9 cellular contexts compared by ENCODE assay signal in genomic region chr1:26283871-26284596, GRCh38. TPM values are rescaled to one million over a fixed set of nuclear protein-coding genes. Genes with fewer than 3 reads are reported as not detected.
DNase-seq lines count a peak whose midpoint lies in the region; ATAC-seq, FAIRE-seq and TF ChIP-seq lines count a peak whose summit lies in the region.
"Had no signal": no experiment of that assay in that cellular context is flagged by ENCODE, and none has a peak within 500 bp of the region (broad histone marks: within the 10 kb centered on the region; RNA-seq: fewer than 3 reads in every experiment).

No MANE protein-coding gene starts in this region.

- no peaks in the 10 kb centered on the region; a peak in 1 of 5 replicates for H3K36me3 ChIP-seq in HepG2 (replicated peaks in 1 of 2; ENCODE audit: control insufficient read depth in 1 of 2, insufficient read depth in 2 of 2, low read length in 2 of 2)
- H3K36me3 ChIP-seq in right lobe of liver = no peaks in the 10 kb centered on the region
- peaks cover 11 to 12% of the 10 kb centered on the region in 2 donors for H3K36me3 ChIP-seq in mucosa of rectum (ENCODE audit: control insufficient read depth in 2 of 2, insufficient read depth in 2 of 2, low read length in 2 of 2)
- peaks cover 0 to 8% of the 10 kb centered on the region in 2 donors for H3K36me3 ChIP-seq in vagina

- CTCF ChIA-PET in HepG2 (lab: Yijun Ruan, JAX; ENCODE audit: low intra/inter-chr PET ratio, low total read pairs) = interaction anchor here (2.3 to 3.4 kb wide), 4 partner anchors 37 to 133 kb away, joined by 22 to 51 read pairs (median 22); no protein-coding TSS in a partner anchor

- H3K79me2 ChIP-seq in HepG2 (ENCODE audit: insufficient read depth, low read length) = no peaks in the 10 kb centered on the region

- H4K20me1 ChIP-seq in HepG2 (ENCODE audit: insufficient read depth, low read length) = no peaks in the 10 kb centered on the region

- no peak overlapping the region for H3K4me2 ChIP-seq in HepG2 (ENCODE audit: low read depth, low read length)

- TF ChIP-seq RAD21 in HepG2 (CRISPR knock-in tag; IDR thresholded peaks at IDR 0.05) = no peak

- POLR2A ChIA-PET in HepG2 (lab: Yijun Ruan, JAX) = no interaction called here

- no peaks in the 10 kb centered on the region for H3K9me3 ChIP-seq in HepG2 (ENCODE audit: low read length)
- H3K9me3 ChIP-seq in right lobe of liver = no peaks in the 10 kb centered on the region
- H3K9me3 ChIP-seq in mucosa of rectum (ENCODE audit: control insufficient read depth in 2 of 2, low read length in 2 of 2) = no peaks in the 10 kb centered on the region
- H3K9me3 ChIP-seq in vagina = no peaks in the 10 kb centered on the region

- peak overlapping the region; percentile 99 for H3K27ac Mint-ChIP-seq in activated naive CD8-positive, alpha-beta T cell treated with anti-CD3 and anti-CD28 coated beads for 36 hours

- WGBS in HepG2 (ENCODE audit: low lambda C conversion rate) = 100% methylated on average over 1 of the region's 12 CpGs
- WGBS in right lobe of liver (ENCODE audit: insufficient coverage, low coverage, low lambda C conversion rate, missing lambda C conversion rate) = 47% methylated on average over 4 of the region's 12 CpGs

- no peak overlapping the region for H2AFZ ChIP-seq in HepG2 (ENCODE audit: low read length)

- H3K27ac ChIP-seq in HepG2 (ENCODE audit: extremely low read length, insufficient read depth, low read length) = no peak overlapping the region
- H3K27ac ChIP-seq in right lobe of liver = no peak overlapping the region
- H3K27ac ChIP-seq in mucosa of rectum (ENCODE audit: low read depth in 2 of 2, low read length in 2 of 2) = peak overlapping the region; percentile 1 to 64
- H3K27ac ChIP-seq in vagina = peak overlapping the region; percentile 53

- H3K4me3 ChIP-seq in HepG2 (replicated peaks in 1 of 3; ENCODE audit: insufficient read depth in 1 of 3, low read depth in 2 of 3, low read length in 3 of 3) = no peak overlapping the region
- no peak overlapping the region for H3K4me3 ChIP-seq in right lobe of liver
- no peak overlapping the region for H3K4me3 ChIP-seq in mucosa of rectum (ENCODE audit: low read length in 2 of 2)
- no peak overlapping the region for H3K4me3 ChIP-seq in vagina

- H3K4me3 Mint-ChIP-seq in activated naive CD8-positive, alpha-beta T cell treated with anti-CD3 and anti-CD28 coated beads for 36 hours = peak overlapping the region; percentile 84

- H3K36me3 Mint-ChIP-seq in activated naive CD8-positive, alpha-beta T cell treated with anti-CD3 and anti-CD28 coated beads for 36 hours = peaks cover 53% of the 10 kb centered on the region

- no peak for DNase-seq in HepG2 (ENCODE audit: low spot score)
- no peak for DNase-seq in right lobe of liver
- no peak for DNase-seq in activated naive CD8-positive, alpha-beta T cell treated with anti-CD3 and anti-CD28 coated beads for 36 hours
- no peak for DNase-seq in vagina (ENCODE audit: extremely low spot score in 2 of 2)
- DNase-seq in NCI-H1694 treated with DMSO at 0.1 percent for 48 hours (lab: John Stamatoyannopoulos, UW) = no peak
- no peak for DNase-seq in AG20443 (ENCODE audit: low spot score)
- no peak for DNase-seq in SKM-1 treated with dmso at 0.1 percent for 144 hours (lab: John Stamatoyannopoulos, UW; ENCODE audit: unreplicated experiment)
- DNase-seq: NCI-H1417 had no signal

- TF ChIP-seq POLR2A in HepG2 (IDR thresholded peaks at IDR 0.05; ENCODE audit: insufficient read depth in 1 of 2, low read depth in 2 of 2, low read length in 2 of 2) (no peak), right lobe of liver (IDR thresholded peaks at IDR 0.05) (no peak), vagina (IDR thresholded peaks at IDR 0.05) (no peak)

- no peak for ATAC-seq in HepG2
- no peak for ATAC-seq in right lobe of liver

- no peak for FAIRE-seq in HepG2 (lab: Jason Lieb, UNC)

- H3K4me1 Mint-ChIP-seq in activated naive CD8-positive, alpha-beta T cell treated with anti-CD3 and anti-CD28 coated beads for 36 hours = peaks cover 78% of the 10 kb centered on the region

- TF ChIP-seq EP300 in HepG2 (IDR thresholded peaks at IDR 0.05; ENCODE audit: low read depth in 2 of 2, low read length in 2 of 2) (no peak), HepG2 (CRISPR knock-in tag; IDR thresholded peaks at IDR 0.05; ENCODE audit: borderline replicate concordance) (no peak)

- H3K9ac ChIP-seq in HepG2 (ENCODE audit: insufficient read depth, low read depth, low read length) (no peak overlapping the region), mucosa of rectum (ENCODE audit: low read depth in 1 of 2, low read length in 2 of 2) (peak overlapping the region; percentile 21 to 34)

- in situ Hi-C loops in HepG2 (cut with HindIII; ENCODE audit: extremely low pct_ligation_motif_present, low pct_unique_long_range_greater_than_20kb) = loop anchor here (5.0 kb wide), 2 partner anchors 38 to 108 kb away; no protein-coding TSS in a partner anchor

- intact Hi-C loops in HepG2 (cut with micrococcal nuclease; ENCODE audit: unreplicated experiment) (no loop called here), right lobe of liver (cut with DNase I) (loop anchor here (5.0 to 10.0 kb wide), 2 partner anchors 38 to 81 kb away; no protein-coding TSS in a partner anchor), vagina (cut with DNase I) (no loop called here)

- peaks cover 19% of the 10 kb centered on the region for H3K4me1 ChIP-seq in HepG2 (ENCODE audit: insufficient read depth, low read length)
- H3K4me1 ChIP-seq in right lobe of liver = peaks cover 0 to 15% (median 3%) of the 10 kb centered on the region in 4 donors
- peaks cover 62 to 65% of the 10 kb centered on the region in 2 donors for H3K4me1 ChIP-seq in mucosa of rectum (ENCODE audit: control insufficient read depth in 2 of 2, insufficient read depth in 2 of 2, low read length in 2 of 2)
- peaks cover 87% of the 10 kb centered on the region for H3K4me1 ChIP-seq in vagina

- peaks cover 2% of the 10 kb centered on the region for H3K9me3 Mint-ChIP-seq in activated naive CD8-positive, alpha-beta T cell treated with anti-CD3 and anti-CD28 coated beads for 36 hours

- no TSS peak for BruUV-seq in HepG2 (replicated peaks; lab: Mats Ljungman, UMichigan)

- H3K27me3 ChIP-seq in HepG2 (ENCODE audit: control insufficient read depth in 1 of 2, insufficient read depth in 2 of 2, low read length in 2 of 2) = no peaks in the 10 kb centered on the region
- no peaks in the 10 kb centered on the region for H3K27me3 ChIP-seq in right lobe of liver
- no peaks in the 10 kb centered on the region for H3K27me3 ChIP-seq in mucosa of rectum (ENCODE audit: control insufficient read depth in 2 of 2, insufficient read depth in 2 of 2, low read length in 2 of 2)
- H3K27me3 ChIP-seq in vagina = no peaks in the 10 kb centered on the region

- H3K27me3 Mint-ChIP-seq in activated naive CD8-positive, alpha-beta T cell treated with anti-CD3 and anti-CD28 coated beads for 36 hours = no peaks in the 10 kb centered on the region

- TF ChIP-seq CTCF in HepG2 (CRISPR knock-in tag; IDR thresholded peaks at IDR 0.05) (no peak), right lobe of liver (IDR thresholded peaks at IDR 0.05) (no peak), vagina (IDR thresholded peaks at IDR 0.05) (no peak)

RNA-seq across cellular contexts. Expression of gene SH3BGRL3, which starts 4.1 kb away (rescaled TPM):
- total RNA-seq in HepG2 (2016; rRNA removed; fragmentation: Illumina TruSeq; extraction: Trizol) (12.2 and 13.4 TPM in 2 replicates), right lobe of liver (10 to 100 TPM; 26.3 to 61.8 (median 34.9) TPM), vagina (115 TPM)
- 14.0 and 29.7 TPM in 2 replicates for total RNA-seq in HepG2 (2016; cell fraction: cytosol; rRNA removed; fragmentation: Illumina TruSeq; extraction: Trizol; ENCODE audit: low read depth)
- total RNA-seq in HepG2 (2016; cell fraction: insoluble cytoplasmic fraction; rRNA removed; fragmentation: Illumina TruSeq; extraction: Trizol) = 11.6 and 11.8 TPM in 2 replicates
- total RNA-seq in HepG2 (2016; cell fraction: membrane; rRNA removed; fragmentation: Illumina TruSeq; extraction: Trizol) = 15.8 and 28.5 TPM in 2 replicates
- total RNA-seq in HepG2 (2016; cell fraction: nucleus; rRNA removed; fragmentation: Illumina TruSeq; extraction: Trizol) = 5.2 and 6.0 TPM in 2 replicates
- 11.4 and 11.5 TPM in 2 replicates for polyA plus RNA-seq in HepG2 (2011; rRNA removed)
- 10.4 and 12.2 TPM in 2 replicates for polyA plus RNA-seq in HepG2 (2011; cell fraction: cytosol; rRNA removed)
- polyA plus RNA-seq in HepG2 (2011; cell fraction: nucleus; rRNA removed) = 7.5 and 8.3 TPM in 2 replicates
- 12.3 and 13.0 TPM in 2 replicates for polyA plus RNA-seq in HepG2 (2012)
- polyA plus RNA-seq in HepG2 (2016; cell fraction: cytosol; fragmentation: Illumina TruSeq; extraction: Trizol; ENCODE audit: low read depth) = 64.3 and 100 TPM in 2 replicates
- polyA plus RNA-seq in HepG2 (2016; cell fraction: insoluble cytoplasmic fraction; fragmentation: Illumina TruSeq; extraction: Trizol; ENCODE audit: low read depth) = 24.8 and 47.8 TPM in 2 replicates
- 72.1 and 88.4 TPM in 2 replicates for polyA plus RNA-seq in HepG2 (2016; cell fraction: membrane; fragmentation: Illumina TruSeq; extraction: Trizol; ENCODE audit: low read depth)
- 16.4 and 20.4 TPM in 2 replicates for polyA plus RNA-seq in HepG2 (2016; cell fraction: nucleus; fragmentation: Illumina TruSeq; extraction: Trizol; ENCODE audit: insufficient read depth, low read depth)
- polyA minus RNA-seq in HepG2 (2011; rRNA and poly(A)+ RNA removed; ENCODE audit: low replicate concordance) = 26.8 and 67.6 TPM in 2 replicates
- 8.1 and 10.8 TPM in 2 replicates for polyA minus RNA-seq in HepG2 (2011; cell fraction: cytosol; rRNA and poly(A)+ RNA removed)
- 8.5 and 9.8 TPM in 2 replicates for polyA minus RNA-seq in HepG2 (2011; cell fraction: nucleus; rRNA and poly(A)+ RNA removed)
- 100 to 1,000 TPM; 292 to 295 TPM for total RNA-seq in activated naive CD8-positive, alpha-beta T cell treated with anti-CD3 and anti-CD28 coated beads for 36 hours

RNA-seq across cellular contexts. Expression of gene UBXN11, which starts 22.4 kb away (rescaled TPM):
- total RNA-seq in HepG2 (2016; rRNA removed; fragmentation: Illumina TruSeq; extraction: Trizol) = 3.2 and 9.3 TPM in 2 replicates
- total RNA-seq in HepG2 (2016; cell fraction: cytosol; rRNA removed; fragmentation: Illumina TruSeq; extraction: Trizol; ENCODE audit: low read depth) = 4.9 and 5.3 TPM in 2 replicates
- 3.0 and 8.5 TPM in 2 replicates for total RNA-seq in HepG2 (2016; cell fraction: insoluble cytoplasmic fraction; rRNA removed; fragmentation: Illumina TruSeq; extraction: Trizol)
- 4.4 and 5.7 TPM in 2 replicates for total RNA-seq in HepG2 (2016; cell fraction: membrane; rRNA removed; fragmentation: Illumina TruSeq; extraction: Trizol)
- 15.9 and 19.3 TPM in 2 replicates for total RNA-seq in HepG2 (2016; cell fraction: nucleus; rRNA removed; fragmentation: Illumina TruSeq; extraction: Trizol)
- 10.3 and 10.4 TPM in 2 replicates for polyA plus RNA-seq in HepG2 (2011; rRNA removed)
- 3.0 and 5.8 TPM in 2 replicates for polyA plus RNA-seq in HepG2 (2011; cell fraction: cytosol; rRNA removed)
- polyA plus RNA-seq in HepG2 (2011; cell fraction: nucleus; rRNA removed) = 81.6 and 111 TPM in 2 replicates
- 4.8 and 5.2 TPM in 2 replicates for polyA plus RNA-seq in HepG2 (2012)
- polyA plus RNA-seq in HepG2 (2016; cell fraction: cytosol; fragmentation: Illumina TruSeq; extraction: Trizol; ENCODE audit: low read depth) = 7.2 and 9.0 TPM in 2 replicates
- polyA plus RNA-seq in HepG2 (2016; cell fraction: insoluble cytoplasmic fraction; fragmentation: Illumina TruSeq; extraction: Trizol; ENCODE audit: low read depth) = 6.4 and 8.0 TPM in 2 replicates
- 8.8 and 9.0 TPM in 2 replicates for polyA plus RNA-seq in HepG2 (2016; cell fraction: membrane; fragmentation: Illumina TruSeq; extraction: Trizol; ENCODE audit: low read depth)
- 64.2 and 68.2 TPM in 2 replicates for polyA plus RNA-seq in HepG2 (2016; cell fraction: nucleus; fragmentation: Illumina TruSeq; extraction: Trizol; ENCODE audit: insufficient read depth, low read depth)
- polyA minus RNA-seq in HepG2 (2011; rRNA and poly(A)+ RNA removed; ENCODE audit: low replicate concordance) = 4.3 and 43.2 TPM in 2 replicates
- polyA minus RNA-seq in HepG2 (2011; cell fraction: cytosol; rRNA and poly(A)+ RNA removed) = 1.2 and 2.0 TPM in 2 replicates
- polyA minus RNA-seq in HepG2 (2011; cell fraction: nucleus; rRNA and poly(A)+ RNA removed) = 8.6 and 11.5 TPM in 2 replicates
- 10 to 100 TPM in 1 of 6 experiments, 1 to 10 TPM in 5; 4.3 to 11.3 (median 7.0) TPM for total RNA-seq in right lobe of liver
- 10 to 100 TPM; 30.5 to 31.7 TPM for total RNA-seq in activated naive CD8-positive, alpha-beta T cell treated with anti-CD3 and anti-CD28 coated beads for 36 hours
- total RNA-seq in vagina = 7.1 TPM

RNA-seq across cellular contexts. Expression of gene CD52, which starts 33.7 kb away (rescaled TPM):
- total RNA-seq in HepG2 (2016; rRNA removed; fragmentation: Illumina TruSeq; extraction: Trizol) (not detected in 2 replicates), right lobe of liver (10 to 100 TPM in 2 of 6 experiments, 1 to 10 TPM in 4; 2.8 to 17.6 (median 8.5) TPM), vagina (8.1 TPM)
- not detected in 2 replicates for total RNA-seq in HepG2 (2016; cell fraction: cytosol; rRNA removed; fragmentation: Illumina TruSeq; extraction: Trizol; ENCODE audit: low read depth)
- total RNA-seq in HepG2 (2016; cell fraction: insoluble cytoplasmic fraction; rRNA removed; fragmentation: Illumina TruSeq; extraction: Trizol) = not detected in 2 replicates
- not detected in 2 replicates for total RNA-seq in HepG2 (2016; cell fraction: membrane; rRNA removed; fragmentation: Illumina TruSeq; extraction: Trizol)
- not detected in 2 replicates for total RNA-seq in HepG2 (2016; cell fraction: nucleus; rRNA removed; fragmentation: Illumina TruSeq; extraction: Trizol)
- 0.32 and 0.93 TPM in 2 replicates for polyA plus RNA-seq in HepG2 (2011; rRNA removed)
- polyA plus RNA-seq in HepG2 (2011; cell fraction: cytosol; rRNA removed) = 0.81 TPM in 2 replicates
- not detected in 2 replicates for polyA plus RNA-seq in HepG2 (2011; cell fraction: nucleus; rRNA removed)
- polyA plus RNA-seq in HepG2 (2012) = not detected in 2 replicates
- polyA plus RNA-seq in HepG2 (2016; cell fraction: cytosol; fragmentation: Illumina TruSeq; extraction: Trizol; ENCODE audit: low read depth) = not detected in 2 replicates
- polyA plus RNA-seq in HepG2 (2016; cell fraction: insoluble cytoplasmic fraction; fragmentation: Illumina TruSeq; extraction: Trizol; ENCODE audit: low read depth) = not detected in 2 replicates
- polyA plus RNA-seq in HepG2 (2016; cell fraction: membrane; fragmentation: Illumina TruSeq; extraction: Trizol; ENCODE audit: low read depth) = not detected in 2 replicates
- not detected in 2 replicates for polyA plus RNA-seq in HepG2 (2016; cell fraction: nucleus; fragmentation: Illumina TruSeq; extraction: Trizol; ENCODE audit: insufficient read depth, low read depth)
- polyA minus RNA-seq in HepG2 (2011; rRNA and poly(A)+ RNA removed; ENCODE audit: low replicate concordance) = 0.44 and 1.2 TPM in 2 replicates
- not detected in 2 replicates for polyA minus RNA-seq in HepG2 (2011; cell fraction: cytosol; rRNA and poly(A)+ RNA removed)
- not detected in 2 replicates for polyA minus RNA-seq in HepG2 (2011; cell fraction: nucleus; rRNA and poly(A)+ RNA removed)
- 100 to 1,000 TPM; 263 to 278 TPM for total RNA-seq in activated naive CD8-positive, alpha-beta T cell treated with anti-CD3 and anti-CD28 coated beads for 36 hours

RNA-seq across cellular contexts. Expression of gene CEP85, which starts 50.0 kb away (rescaled TPM):
- total RNA-seq in HepG2 (2016; rRNA removed; fragmentation: Illumina TruSeq; extraction: Trizol) = 22.4 and 26.7 TPM in 2 replicates
- 15.6 and 16.7 TPM in 2 replicates for total RNA-seq in HepG2 (2016; cell fraction: cytosol; rRNA removed; fragmentation: Illumina TruSeq; extraction: Trizol; ENCODE audit: low read depth)
- total RNA-seq in HepG2 (2016; cell fraction: insoluble cytoplasmic fraction; rRNA removed; fragmentation: Illumina TruSeq; extraction: Trizol) = 22.3 and 26.3 TPM in 2 replicates
- total RNA-seq in HepG2 (2016; cell fraction: membrane; rRNA removed; fragmentation: Illumina TruSeq; extraction: Trizol) = 10.6 and 12.9 TPM in 2 replicates
- total RNA-seq in HepG2 (2016; cell fraction: nucleus; rRNA removed; fragmentation: Illumina TruSeq; extraction: Trizol) = 27.6 and 32.8 TPM in 2 replicates
- 16.1 and 16.9 TPM in 2 replicates for polyA plus RNA-seq in HepG2 (2011; rRNA removed)
- 11.2 and 11.4 TPM in 2 replicates for polyA plus RNA-seq in HepG2 (2011; cell fraction: cytosol; rRNA removed)
- polyA plus RNA-seq in HepG2 (2011; cell fraction: nucleus; rRNA removed) = 40.1 and 42.3 TPM in 2 replicates
- 8.8 and 10.7 TPM in 2 replicates for polyA plus RNA-seq in HepG2 (2012)
- polyA plus RNA-seq in HepG2 (2016; cell fraction: cytosol; fragmentation: Illumina TruSeq; extraction: Trizol; ENCODE audit: low read depth) = 0.88 and 0.92 TPM in 2 replicates
- 16.4 and 17.2 TPM in 2 replicates for polyA plus RNA-seq in HepG2 (2016; cell fraction: insoluble cytoplasmic fraction; fragmentation: Illumina TruSeq; extraction: Trizol; ENCODE audit: low read depth)
- polyA plus RNA-seq in HepG2 (2016; cell fraction: membrane; fragmentation: Illumina TruSeq; extraction: Trizol; ENCODE audit: low read depth) = 2.2 and 2.6 TPM in 2 replicates
- polyA plus RNA-seq in HepG2 (2016; cell fraction: nucleus; fragmentation: Illumina TruSeq; extraction: Trizol; ENCODE audit: insufficient read depth, low read depth) = 49.8 and 50.1 TPM in 2 replicates
- polyA minus RNA-seq in HepG2 (2011; rRNA and poly(A)+ RNA removed; ENCODE audit: low replicate concordance) = 19.0 and 44.1 TPM in 2 replicates
- 8.7 and 9.0 TPM in 2 replicates for polyA minus RNA-seq in HepG2 (2011; cell fraction: cytosol; rRNA and poly(A)+ RNA removed)
- 24.2 and 25.1 TPM in 2 replicates for polyA minus RNA-seq in HepG2 (2011; cell fraction: nucleus; rRNA and poly(A)+ RNA removed)
- 1 to 10 TPM; 5.2 to 7.8 (median 5.8) TPM for total RNA-seq in right lobe of liver
- 10 to 100 TPM; 28.1 to 29.6 TPM for total RNA-seq in activated naive CD8-positive, alpha-beta T cell treated with anti-CD3 and anti-CD28 coated beads for 36 hours
- total RNA-seq in vagina = 9.1 TPM

Comparison
In these comparisons a context has a peak if more than half of its experiments do, and no peak if none do; other contexts are left out.
1. intact Hi-C loops: an anchor here in right lobe of liver (5.0 to 10.0 kb wide); none called in HepG2 and vagina.
2. H3K27ac ChIP-seq: peak in mucosa of rectum (2 of 2) and vagina (single experiment); none in HepG2 (single experiment) and right lobe of liver (0 of 3).
3. RNA of gene CD52, which starts 33.7 kb away (total RNA-seq): 263 to 278 TPM in activated naive CD8-positive, alpha-beta T cell treated with anti-CD3 and anti-CD28 coated beads for 36 hours; 2.8 to 17.6 TPM in right lobe of liver, 8.1 TPM in vagina (single experiment) and not detected in HepG2; every median in the first group is over 10 times any median in the second.